Comparison of ENCODE assay signal across 2 cellular contexts in genomic region chr10:78931333-78932083, GRCh38.
TF ChIP-seq lines count a peak whose summit lies in the region.

No MANE protein-coding gene starts in this region.

TF ChIP-seq in GM23338, 12 proteins besides CTCF, POLR2A, EP300 and RAD21 (continued from another document):
- TF ChIP-seq ZNF462 (CRISPR knock-in tag; IDR thresholded peaks at IDR 0.05) (no peak), ETS1 (IDR thresholded peaks at IDR 0.05) (no peak), ZNF114 (CRISPR knock-in tag; IDR thresholded peaks at IDR 0.05) (no peak), STAT1 (IDR thresholded peaks at IDR 0.05; ENCODE audit: unreplicated experiment) (no peak), CREB1 (CRISPR knock-in tag; IDR thresholded peaks at IDR 0.05; ENCODE audit: low read depth) (no peak), EZH2phosphoT487 (IDR thresholded peaks at IDR 0.05; ENCODE audit: unreplicated experiment) (no peak), ZNF331 (CRISPR knock-in tag; IDR thresholded peaks at IDR 0.05; ENCODE audit: low read depth) (no peak), EZH2 (IDR thresholded peaks at IDR 0.05; ENCODE audit: low read depth, unreplicated experiment) (no peak), POLR2AphosphoS5 (IDR thresholded peaks at IDR 0.05; ENCODE audit: low read depth) (no peak)
TF ChIP-seq in GM23338: peak in this region for 0.

TF ChIP-seq in SK-N-SH, 30 proteins besides CTCF, POLR2A, EP300 and RAD21 (continued from another document):
- no peak for TF ChIP-seq SMC3 (IDR thresholded peaks at IDR 0.05; ENCODE audit: low read depth, low read length)
- no peak; the same call in 1 of the 2 replicates for TF ChIP-seq FOXJ3 (CRISPR knock-in tag; IDR thresholded peaks at IDR 0.05)
- no peak; the same call in 1 of the 2 replicates for TF ChIP-seq POLR2AphosphoS5 (IDR thresholded peaks at IDR 0.05; ENCODE audit: low read depth, low read length)
- peak; percentile 10 for TF ChIP-seq CHD2 (IDR thresholded peaks at IDR 0.05; ENCODE audit: low read length, partially characterized antibody)
- no peak for TF ChIP-seq USF2 (IDR thresholded peaks at IDR 0.05; ENCODE audit: borderline replicate concordance, low read depth, low read length)
- no peak for TF ChIP-seq FOXM1 (IDR thresholded peaks at IDR 0.05; ENCODE audit: low read depth)
- TF ChIP-seq ELF1 (IDR thresholded peaks at IDR 0.05) = no peak
- TF ChIP-seq RFX5 (IDR thresholded peaks at IDR 0.05; ENCODE audit: low read length) = no peak
- TF ChIP-seq REST (IDR thresholded peaks at IDR 0.05; ENCODE audit: low read depth, low read length) = peak; percentile 22; the same call in 1 of the 2 replicates
- TF ChIP-seq USF1 (IDR thresholded peaks at IDR 0.05; ENCODE audit: borderline replicate concordance, low read depth) = no peak
- TF ChIP-seq TAF1 (IDR thresholded peaks at IDR 0.05; ENCODE audit: borderline replicate concordance, low read depth, low read length) = no peak
- TF ChIP-seq EZH2phosphoT487 (IDR thresholded peaks at IDR 0.05; ENCODE audit: borderline replicate concordance, low read depth) = no peak
- peak; percentile 65; the same call in 1 of the 2 replicates for TF ChIP-seq FOSL2 (IDR thresholded peaks at IDR 0.05; ENCODE audit: borderline replicate concordance, low read depth)
- peak; percentile 61 for TF ChIP-seq MAX (IDR thresholded peaks at IDR 0.05; ENCODE audit: low read depth)
